In the genomic region with DNA sequence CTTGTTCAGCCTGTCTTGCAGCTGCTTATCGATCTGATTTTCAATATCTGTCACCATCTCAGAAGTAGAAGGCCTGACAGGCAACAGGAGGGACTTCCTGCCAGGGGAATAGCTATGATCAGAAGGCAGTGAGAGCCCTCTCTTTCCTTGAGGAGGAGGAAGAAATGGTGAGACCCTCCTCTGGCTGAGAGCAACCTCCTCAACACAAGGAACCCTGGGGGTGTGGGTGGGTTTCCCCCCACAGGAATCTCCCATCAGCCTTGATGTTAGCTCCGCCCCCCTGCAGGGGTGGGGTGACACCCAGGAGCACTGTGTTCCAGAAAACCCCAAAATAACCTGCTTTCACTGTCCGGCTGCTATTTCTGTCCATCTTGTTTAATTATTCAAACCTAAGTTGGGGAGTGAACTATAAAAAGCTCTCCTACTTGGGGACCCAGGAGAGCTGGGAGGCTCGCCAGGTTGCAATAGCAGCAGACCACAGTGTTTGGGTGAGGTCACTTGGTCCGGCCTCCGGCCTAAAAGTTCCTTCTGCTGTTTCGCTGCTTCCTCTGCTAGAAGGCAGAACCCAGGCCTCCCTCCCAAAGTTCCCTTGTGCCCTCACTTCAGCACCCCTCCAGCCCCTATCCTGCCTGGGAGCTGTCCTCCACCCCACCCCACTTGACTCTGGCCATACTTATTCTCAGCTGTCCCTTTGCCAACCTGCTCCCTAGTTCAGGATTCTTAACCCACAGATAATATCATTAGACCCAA, we compare ENCODE assay signal across 8 cellular contexts. TPM values are rescaled to one million over a fixed set of nuclear protein-coding genes. Genes with fewer than 3 reads are reported as not detected.
DNase-seq lines count a peak whose midpoint lies in the region; ATAC-seq and TF ChIP-seq lines count a peak whose summit lies in the region.

No MANE protein-coding gene starts in this region.

- CTCF ChIA-PET in IMR-90 (lab: Yijun Ruan, JAX) = interaction anchor here (1.2 kb wide), 2 partner anchors 13 to 122 kb away, joined by 3 to 4 read pairs; no protein-coding TSS in a partner anchor

- intact Hi-C loops in CD14-positive monocyte (cut with micrococcal nuclease) = loop anchor here in 1 of 2 donors (5.0 to 10.0 kb wide), 2 partner anchors 51 to 216 kb away; partner anchors contain the start of genes ISG20L2 and METTL25B
- intact Hi-C loops in IMR-90 (cut with micrococcal nuclease) = loop anchor here (10.0 kb wide), 1 partner anchor 216 kb away; the partner anchor contains the start of genes ISG20L2 and METTL25B

- H3K36me3 ChIP-seq in IMR-90 (ENCODE audit: control insufficient read depth, insufficient read depth, low read length) = no peaks in the 10 kb centered on the region
- no peaks in the 10 kb centered on the region for H3K36me3 ChIP-seq in neutrophil

- peak overlapping the region; percentile 7; the same call in 1 of the 2 replicates for H3K9ac ChIP-seq in IMR-90 (ENCODE audit: low read depth, low read length)

- no TSS peak for BruUV-seq in IMR-90 (replicated peaks; lab: Mats Ljungman, UMichigan)

- POLR2A ChIA-PET in IMR-90 (lab: Charles Lee; ENCODE audit: unreplicated experiment) = interaction anchor here (0.6 kb wide), 1 partner anchor 9 kb away, joined by 3 read pairs; no protein-coding TSS in a partner anchor

- 35% methylated on average over 4 of the region's 7 CpGs; no CpG with 5 or more reads in 1 of the 2 experiments for WGBS in IMR-90 (ENCODE audit: extremely low coverage in 2 of 2, insufficient read length in 1 of 2), 2 experiments

- H2AFZ ChIP-seq in IMR-90 (replicated peaks; ENCODE audit: low read length, poor library complexity) = peak overlapping the region; percentile 74

- no peaks in the 10 kb centered on the region for H3K36me3 Mint-ChIP-seq in CD14-positive monocyte

- peak; percentile 27 for ATAC-seq in IMR-90 (ENCODE audit: low read depth)
- no peak for ATAC-seq in HG03095 (IDR thresholded peaks at IDR 0.05; ENCODE audit: unreplicated experiment)
- no peak for ATAC-seq in foreskin keratinocyte

- H3K4ac ChIP-seq in IMR-90 (ENCODE audit: low read depth, low read length) = peak overlapping the region; percentile 93

- no peak overlapping the region for H3K4me3 ChIP-seq in IMR-90 (ENCODE audit: insufficient read depth, low read depth, low read length)
- no peak overlapping the region for H3K4me3 ChIP-seq in neutrophil (ENCODE audit: low read depth in 1 of 2, low read length in 1 of 2)

- H2AK9ac ChIP-seq in IMR-90 (replicated peaks; ENCODE audit: low read depth, low read length, poor library complexity) = peak overlapping the region; percentile 29

- H3K9me1 ChIP-seq in IMR-90 (ENCODE audit: insufficient read depth, low read length) = peaks cover 40% of the 10 kb centered on the region

- H3K4me2 ChIP-seq in IMR-90 (ENCODE audit: low read depth, low read length) = peak overlapping the region; percentile 51

- H3K4me1 ChIP-seq in IMR-90 (ENCODE audit: control insufficient read depth, insufficient read depth, low read length) (peaks cover 38% of the 10 kb centered on the region), neutrophil (ENCODE audit: control insufficient read depth in 1 of 2, insufficient read depth in 1 of 2, low read depth in 1 of 2, low read length in 1 of 2) (peaks cover 25 to 36% of the 10 kb centered on the region in 2 experiments), foreskin keratinocyte (peaks cover 14% of the 10 kb centered on the region)

- peak overlapping the region in 1 of 2 donors; percentile 67 for H3K4me3 Mint-ChIP-seq in CD14-positive monocyte

- H3K56ac ChIP-seq in IMR-90 (ENCODE audit: extremely low read depth, insufficient read depth, low read length) = 0 out of 2 replicates have a peak overlapping the region, but pooled peaks have one; percentile 38

- H4K8ac ChIP-seq in IMR-90 (ENCODE audit: low read depth in 2 of 2, low read length in 2 of 2) = peak overlapping the region; percentile 48 to 76; a peak in 2 of 4 replicates

- H3K27ac ChIP-seq in IMR-90 (ENCODE audit: insufficient read depth, low read length) (peak overlapping the region; percentile 52; the same call in 1 of the 2 replicates), neutrophil (peak overlapping the region; percentile 53), foreskin keratinocyte (no peak overlapping the region)

- H3K18ac ChIP-seq in IMR-90 (ENCODE audit: low read depth, low read length) = peak overlapping the region; percentile 85

- peaks cover 0 to 3% (median 2%) of the 10 kb centered on the region in 3 donors for H3K27me3 Mint-ChIP-seq in CD14-positive monocyte (ENCODE audit: low read depth in 3 of 3)

- H3K27ac Mint-ChIP-seq in CD14-positive monocyte = peak overlapping the region; percentile 92 to 98 (median 94)

- no peaks in the 10 kb centered on the region for H4K20me1 ChIP-seq in IMR-90 (ENCODE audit: insufficient read depth, low read length)

- peak overlapping the region; percentile 61 for H4K91ac ChIP-seq in IMR-90 (ENCODE audit: insufficient read depth, low read depth, low read length)

- DNase-seq in CD14-positive monocyte (ENCODE audit: low spot score) (peak; percentile 82), IMR-90 (peak; percentile 80), NCI-H1436 treated with DMSO at 0.1 percent for 48 hours (lab: John Stamatoyannopoulos, UW) (no peak), foreskin keratinocyte (no peak), DMS79 treated with DMSO at 0.1 percent for 48 hours (lab: John Stamatoyannopoulos, UW) (no peak)
- peak; percentile 17 for DNase-seq in effector CD8-positive, alpha-beta T cell (lab: John Stamatoyannopoulos, UW)

- H2BK20ac ChIP-seq in IMR-90 (ENCODE audit: low read depth, low read length) = peak overlapping the region; percentile 88

- peak overlapping the region; percentile 95 for H2AK5ac ChIP-seq in IMR-90 (ENCODE audit: low read depth, low read length)

- dilution Hi-C loops in IMR-90 (cut with HindIII; ENCODE audit: low sequenced_read_pairs, unreplicated experiment) = no loop called here

- H2BK15ac ChIP-seq in IMR-90 (ENCODE audit: low read depth, low read length) = peak overlapping the region; percentile 83; the same call in 2 of the 3 replicates

- no peak for TF ChIP-seq POLR2A in IMR-90 (IDR thresholded peaks at IDR 0.05; ENCODE audit: low read depth, low read length)

- in situ Hi-C loops in IMR-90 (cut with MboI; ENCODE audit: low sequenced_read_pairs) = no loop called here

- no peak for TF ChIP-seq RAD21 in IMR-90 (IDR thresholded peaks at IDR 0.05; ENCODE audit: low read length)

- peak overlapping the region; percentile 94 for H3K14ac ChIP-seq in IMR-90 (replicated peaks; ENCODE audit: low read depth, low read length)

- H3K9me3 ChIP-seq in IMR-90 (ENCODE audit: control insufficient read depth, insufficient read depth, low read length) (no peaks in the 10 kb centered on the region), neutrophil (no peaks in the 10 kb centered on the region)

- H3K79me1 ChIP-seq in IMR-90 (ENCODE audit: low read depth in 1 of 2, low read length in 2 of 2) = peaks cover 4 to 28% of the 10 kb centered on the region in 2 experiments; a peak in 3 of 4 replicates

- H3K27me3 ChIP-seq in IMR-90 (ENCODE audit: control insufficient read depth, insufficient read depth, low read length) (no peaks in the 10 kb centered on the region), neutrophil (no peaks in the 10 kb centered on the region), foreskin keratinocyte (peaks cover 4% of the 10 kb centered on the region)

- H3K23ac ChIP-seq in IMR-90 (ENCODE audit: low read depth, low read length) = peak overlapping the region; percentile 73; the same call in 1 of the 2 replicates

- H3K9me3 Mint-ChIP-seq in CD14-positive monocyte = peaks cover 0 to 2% (median 0%) of the 10 kb centered on the region in 7 donors

- H2BK120ac ChIP-seq in IMR-90 (ENCODE audit: low read depth, low read length) = peak overlapping the region; percentile 91

- peak overlapping the region; percentile 71 for H2BK5ac ChIP-seq in IMR-90 (ENCODE audit: low read depth, low read length, poor library complexity, severe bottlenecking)

- H4K5ac ChIP-seq in IMR-90 (ENCODE audit: low read depth, low read length) = peak overlapping the region; percentile 76

- TF ChIP-seq CTCF in CD14-positive monocyte (IDR thresholded peaks at IDR 0.05) = no peak
- no peak for TF ChIP-seq CTCF in IMR-90 (conservative IDR thresholded peaks at IDR 0.05; ENCODE audit: low read depth, low read length)
- no peak for TF ChIP-seq CTCF in neutrophil (IDR thresholded peaks at IDR 0.05)
- no peak for TF ChIP-seq CTCF in foreskin keratinocyte (conservative IDR thresholded peaks at IDR 0.05)

- peaks cover 69% of the 10 kb centered on the region for H3K4me1 Mint-ChIP-seq in CD14-positive monocyte

TF ChIP-seq in IMR-90, 13 proteins besides CTCF, POLR2A, EP300 and RAD21:
- TF ChIP-seq CEBPB (IDR thresholded peaks at IDR 0.05; ENCODE audit: low read depth, low read length) (0 out of 2 replicates have a peak, but pooled peaks have one; percentile 23), CHD1 (IDR thresholded peaks at IDR 0.05; ENCODE audit: low read depth, low read length) (no peak)
TF ChIP-seq in IMR-90: peak in this region for 1.

RNA-seq across cellular contexts. Expression of gene MEF2D, which starts 7.8 kb away (rescaled TPM):
- polyA plus RNA-seq in CD14-positive monocyte (1 to 10 TPM; 4.5 to 8.0 TPM), IMR-90 (2012; rRNA removed) (20.0 and 25.0 TPM in 2 replicates), foreskin keratinocyte (13.1 and 13.3 TPM in 2 replicates)
- total RNA-seq in IMR-90 (2012; rRNA removed) (2.9 and 3.6 TPM in 2 replicates), foreskin keratinocyte (17.2 and 18.5 TPM in 2 replicates)
- 10.9 and 27.6 TPM in 2 replicates for polyA plus RNA-seq in IMR-90 (2012; cell fraction: cytosol; rRNA removed)
- polyA plus RNA-seq in IMR-90 (2012; cell fraction: nucleus; rRNA removed; ENCODE audit: low replicate concordance) = 80.1 and 88.5 TPM in 2 replicates

Comparison
In these comparisons a context has a peak if more than half of its experiments do, and no peak if none do; other contexts are left out.
1. DNase-seq: peak in CD14-positive monocyte (single experiment), IMR-90 (single experiment) and effector CD8-positive, alpha-beta T cell (single experiment); none in NCI-H1436 treated with DMSO at 0.1 percent for 48 hours (single experiment), foreskin keratinocyte (0 of 2) and DMS79 treated with DMSO at 0.1 percent for 48 hours (single experiment).